9 cellular contexts compared by ENCODE assay signal in genomic region chr3:56917740-56918568, GRCh38.
DNase-seq lines count a peak whose midpoint lies in the region; ATAC-seq lines count a peak whose summit lies in the region.
"Had no signal": no experiment of that assay in that cellular context is flagged by ENCODE, and none has a peak within 500 bp of the region (broad histone marks: within the 10 kb centered on the region; RNA-seq: fewer than 3 reads in every experiment).

No MANE protein-coding gene starts in this region.

- ATAC-seq in GM19467 (IDR thresholded peaks at IDR 0.05; ENCODE audit: unreplicated experiment) = peak; percentile 66
- ATAC-seq in HG03469 (IDR thresholded peaks at IDR 0.05; ENCODE audit: unreplicated experiment) = peak; percentile 51

- DNase-seq in DMS53 treated with DMSO at 0.1 percent for 48 hours (lab: John Stamatoyannopoulos, UW; ENCODE audit: unreplicated experiment) = peak; percentile 37
- DNase-seq in activated CD4-positive, CD25-positive, alpha-beta regulatory T cell treated with anti-CD3 and anti-CD28 coated beads, Interleukin-2, amount 50 U/mL, for 72 hours = peak; percentile 37
- DNase-seq in stimulated activated CD4-positive, alpha-beta T cell treated with anti-CD3 and anti-CD28 coated beads, Interleukin-12 subunit alpha, Interleukin-12 subunit beta, amount 100 ng/mL, for 24 hours (ENCODE audit: low read depth in 2 of 2) = peak; percentile 45 to 59
- DNase-seq in effector CD4-positive, alpha-beta T cell = no peak
- no peak for DNase-seq in posterior cingulate gyrus
- no peak for DNase-seq in GDM1 (lab: John Stamatoyannopoulos, UW)
- DNase-seq: right lobe of liver had no signal

- intact Hi-C loops in posterior cingulate gyrus (cut with DNase I) = no loop called here

Comparison
In these comparisons a context has a peak if more than half of its experiments do, and no peak if none do; other contexts are left out.
1. DNase-seq: peak in DMS53 treated with DMSO at 0.1 percent for 48 hours (single experiment), activated CD4-positive, CD25-positive, alpha-beta regulatory T cell treated with anti-CD3 and anti-CD28 coated beads, Interleukin-2, amount 50 U/mL, for 72 hours (single experiment) and stimulated activated CD4-positive, alpha-beta T cell treated with anti-CD3 and anti-CD28 coated beads, Interleukin-12 subunit alpha, Interleukin-12 subunit beta, amount 100 ng/mL, for 24 hours (2 of 2); none in effector CD4-positive, alpha-beta T cell (single experiment), posterior cingulate gyrus (0 of 10) and GDM1 (single experiment).